Comparison of ENCODE assay signal across 23 cellular contexts in genomic region chr10:8104005-8104404, GRCh38. TPM values are rescaled to one million over a fixed set of nuclear protein-coding genes. Genes with fewer than 3 reads are reported as not detected.
DNase-seq lines count a peak whose midpoint lies in the region; ATAC-seq and TF ChIP-seq lines count a peak whose summit lies in the region.
"Had no signal": no experiment of that assay in that cellular context is flagged by ENCODE, and none has a peak within 500 bp of the region (broad histone marks: within the 10 kb centered on the region; RNA-seq: fewer than 3 reads in every experiment).

No MANE protein-coding gene starts in this region.

- POLR2A ChIA-PET in CD8-positive, alpha-beta T cell (lab: Charles Lee) = interaction anchor here (0.6 kb wide), 1 partner anchor 92 kb away, joined by 3 read pairs; no protein-coding TSS in a partner anchor

- no peak for TF ChIP-seq CTCF in epithelial cell of esophagus (IDR thresholded peaks at IDR 0.05; ENCODE audit: insufficient read depth, low read depth, low read length, missing control alignments)
- no peak for TF ChIP-seq CTCF in CD8-positive, alpha-beta T cell (IDR thresholded peaks at IDR 0.05)

- no peaks in the 10 kb centered on the region for H3K36me3 ChIP-seq in CD8-positive, alpha-beta T cell (ENCODE audit: insufficient read depth, low read length)
- H3K36me3 ChIP-seq: SJCRH30 had no signal

- no peaks in the 10 kb centered on the region for H3K27me3 ChIP-seq in CD8-positive, alpha-beta T cell (ENCODE audit: insufficient read depth, low read length)
- H3K27me3 ChIP-seq: SJCRH30 had no signal

- H3K36me3 Mint-ChIP-seq in activated naive CD8-positive, alpha-beta T cell treated with anti-CD3 and anti-CD28 coated beads, Interleukin-2, amount 50 U/mL, for 24 hours (ENCODE audit: low read depth) = no peaks in the 10 kb centered on the region
- no peaks in the 10 kb centered on the region for H3K36me3 Mint-ChIP-seq in activated naive CD8-positive, alpha-beta T cell treated with anti-CD3 and anti-CD28 coated beads for 36 hours
- H3K36me3 Mint-ChIP-seq in CD8-positive, alpha-beta T cell = no peaks in the 10 kb centered on the region

- H3K27ac Mint-ChIP-seq in activated naive CD8-positive, alpha-beta T cell treated with anti-CD3 and anti-CD28 coated beads, Interleukin-2, amount 50 U/mL, for 24 hours = no peak overlapping the region
- no peak overlapping the region for H3K27ac Mint-ChIP-seq in activated naive CD8-positive, alpha-beta T cell treated with anti-CD3 and anti-CD28 coated beads for 36 hours
- H3K27ac Mint-ChIP-seq in CD8-positive, alpha-beta T cell = no peak overlapping the region

- H3K27ac ChIP-seq in CD8-positive, alpha-beta T cell (ENCODE audit: low read depth, low read length) = no peak overlapping the region
- H3K27ac ChIP-seq: SJCRH30 had no signal

- no peaks in the 10 kb centered on the region for H3K27me3 Mint-ChIP-seq in activated naive CD8-positive, alpha-beta T cell treated with anti-CD3 and anti-CD28 coated beads, Interleukin-2, amount 50 U/mL, for 24 hours
- no peaks in the 10 kb centered on the region for H3K27me3 Mint-ChIP-seq in activated naive CD8-positive, alpha-beta T cell treated with anti-CD3 and anti-CD28 coated beads for 36 hours
- no peaks in the 10 kb centered on the region for H3K27me3 Mint-ChIP-seq in CD8-positive, alpha-beta T cell (ENCODE audit: low read depth)

- no peaks in the 10 kb centered on the region for H3K9me3 ChIP-seq in CD8-positive, alpha-beta T cell (ENCODE audit: low read length)
- H3K9me3 ChIP-seq: SJCRH30 had no signal

- CTCF ChIA-PET in CD8-positive, alpha-beta T cell (lab: Charles Lee) = interaction anchor here (0.6 kb wide), 1 partner anchor 104 kb away, joined by 3 read pairs; no protein-coding TSS in a partner anchor

- DNase-seq in activated naive CD8-positive, alpha-beta T cell treated with anti-CD3 and anti-CD28 coated beads, Interleukin-2, amount 50 U/mL, for 24 hours = no peak
- DNase-seq in activated naive CD8-positive, alpha-beta T cell treated with anti-CD3 and anti-CD28 coated beads for 36 hours = no peak
- DNase-seq in epithelial cell of esophagus (ENCODE audit: low read depth) (peak; percentile 5), inferior parietal cortex (ENCODE audit: extremely low spot score) (no peak)
- no peak for DNase-seq in CD8-positive, alpha-beta T cell
- DNase-seq: HCEC 1CT; Kasumi-1; NCI-H1092 treated with DMSO at 0.1 percent for 48 hours; NCI-H1436; NCI-H187; NCI-H2081 treated with DMSO at 0.1 percent for 48 hours; NCI-H2171; NCI-H345; NCI-H524; NCI-H82; NK-92 treated with Interleukin-12 subunit alpha and Interleukin-12 subunit beta, amount 100 ng/mL, for 24 hours; PC-3; SJCRH30 had no signal

- no peak overlapping the region for H3K4me3 ChIP-seq in epithelial cell of esophagus (ENCODE audit: low read length)
- no peak overlapping the region for H3K4me3 ChIP-seq in CD8-positive, alpha-beta T cell (ENCODE audit: low read depth, low read length)
- H3K4me3 ChIP-seq: SJCRH30 had no signal

- H3K4me3 Mint-ChIP-seq in activated naive CD8-positive, alpha-beta T cell treated with anti-CD3 and anti-CD28 coated beads, Interleukin-2, amount 50 U/mL, for 24 hours = no peak overlapping the region
- no peak overlapping the region for H3K4me3 Mint-ChIP-seq in activated naive CD8-positive, alpha-beta T cell treated with anti-CD3 and anti-CD28 coated beads for 36 hours
- no peak overlapping the region for H3K4me3 Mint-ChIP-seq in CD8-positive, alpha-beta T cell

- H3K9me3 Mint-ChIP-seq in activated naive CD8-positive, alpha-beta T cell treated with anti-CD3 and anti-CD28 coated beads, Interleukin-2, amount 50 U/mL, for 24 hours = no peaks in the 10 kb centered on the region
- H3K9me3 Mint-ChIP-seq in activated naive CD8-positive, alpha-beta T cell treated with anti-CD3 and anti-CD28 coated beads for 36 hours = no peaks in the 10 kb centered on the region
- H3K9me3 Mint-ChIP-seq in CD8-positive, alpha-beta T cell = no peaks in the 10 kb centered on the region

- H3K4me1 Mint-ChIP-seq in activated naive CD8-positive, alpha-beta T cell treated with anti-CD3 and anti-CD28 coated beads, Interleukin-2, amount 50 U/mL, for 24 hours = peaks cover 15% of the 10 kb centered on the region
- H3K4me1 Mint-ChIP-seq in activated naive CD8-positive, alpha-beta T cell treated with anti-CD3 and anti-CD28 coated beads for 36 hours = peaks cover 4% of the 10 kb centered on the region
- H3K4me1 Mint-ChIP-seq in CD8-positive, alpha-beta T cell (ENCODE audit: low read depth) = peaks cover 3% of the 10 kb centered on the region

- intact Hi-C loops in CD8-positive, alpha-beta T cell (cut with DNase I, micrococcal nuclease) = no loop called here

- H3K4me1 ChIP-seq in CD8-positive, alpha-beta T cell (ENCODE audit: insufficient read depth, low read length) = no peaks in the 10 kb centered on the region
- H3K4me1 ChIP-seq: SJCRH30 had no signal

- ATAC-seq in activated naive CD8-positive, alpha-beta T cell treated with anti-CD3 and anti-CD28 coated beads, Interleukin-2, amount 50 U/mL, for 24 hours = peak; percentile 55
- ATAC-seq in HG02610 (IDR thresholded peaks at IDR 0.05; ENCODE audit: unreplicated experiment) (peak; percentile 39), HG02973 (IDR thresholded peaks at IDR 0.05; ENCODE audit: unreplicated experiment) (no peak)
- ATAC-seq in CD8-positive, alpha-beta T cell = no peak
- ATAC-seq: HepG2, PC-3, Right ventricle myocardium inferior, SK-N-SH treated with all-trans-retinoic acid at 6 μM for 48 hours had no signal

RNA-seq across cellular contexts. Expression of gene GATA3, which starts 49.5 kb away (rescaled TPM):
- 1 to 10 TPM; 8.4 to 8.8 TPM for total RNA-seq in activated naive CD8-positive, alpha-beta T cell treated with anti-CD3 and anti-CD28 coated beads for 36 hours
- 10 to 100 TPM; 76.3 to 82.0 TPM for total RNA-seq in CD8-positive, alpha-beta T cell
- total RNA-seq: HepG2 had no signal

Comparison
In these comparisons a context has a peak if more than half of its experiments do, and no peak if none do; other contexts are left out.
1. ATAC-seq: peak in activated naive CD8-positive, alpha-beta T cell treated with anti-CD3 and anti-CD28 coated beads, Interleukin-2, amount 50 U/mL, for 24 hours (single experiment) and HG02610 (single experiment); none in HG02973 (single experiment) and CD8-positive, alpha-beta T cell (single experiment).
2. RNA of gene GATA3, which starts 49.5 kb away (total RNA-seq): 76.3 to 82.0 TPM in CD8-positive, alpha-beta T cell; 8.4 to 8.8 TPM in activated naive CD8-positive, alpha-beta T cell treated with anti-CD3 and anti-CD28 coated beads for 36 hours; every median in the first group is over 4 times any median in the second.